Comparison of ENCODE assay signal across 26 cellular contexts in the genomic region with DNA sequence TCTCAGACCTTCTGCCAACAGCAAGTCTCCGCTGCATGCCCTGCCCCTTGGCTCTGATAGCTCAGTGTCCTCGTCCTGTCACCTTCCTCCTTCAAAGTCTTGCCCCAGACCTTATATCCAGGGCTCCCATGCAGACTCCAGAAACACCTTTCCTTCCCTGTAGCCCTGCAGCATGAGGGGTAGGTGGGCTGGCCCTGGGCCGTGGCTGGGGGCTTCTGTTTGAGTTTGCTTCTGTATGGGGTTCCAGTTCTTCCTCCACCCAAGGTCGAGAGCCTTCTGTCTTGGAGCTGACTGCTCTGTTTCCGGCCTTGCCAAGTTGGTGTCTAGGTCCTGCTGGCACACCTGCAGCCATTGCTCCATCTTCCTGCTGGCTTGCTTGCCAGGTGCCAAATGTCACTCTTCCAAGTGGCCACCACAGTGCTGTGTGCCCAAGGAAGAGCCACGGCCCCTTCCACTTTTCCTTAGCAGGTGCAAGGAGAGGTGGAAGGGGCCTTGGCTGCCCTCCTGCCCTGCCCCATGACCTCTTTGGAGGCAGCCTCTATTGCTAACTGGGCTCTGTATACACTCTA.
"Had no signal": no experiment of that assay in that cellular context is flagged by ENCODE, and none has a peak within 500 bp of the region (broad histone marks: within the 10 kb centered on the region; RNA-seq: fewer than 3 reads in every experiment).

No MANE protein-coding gene starts in this region.

- H3K36me3 ChIP-seq: colonic mucosa, gastrocnemius medialis, heart right ventricle, ovary, thoracic aorta, tibial nerve, upper lobe of left lung had no signal

- DNase-seq: colonic mucosa; effector CD8-positive, alpha-beta T cell; endodermal cell; foreskin fibroblast; gastrocnemius medialis; heart right ventricle; hippocampal formation; mesenchymal stem cell; mucosa of descending colon; naive B cell; occipital lobe; stimulated activated CD4-positive, alpha-beta T cell treated with anti-CD3 and anti-CD28 coated beads, Interleukin-15, amount 100 ng/mL, for 24 hours; stimulated activated CD4-positive, alpha-beta T cell treated with anti-CD3 and anti-CD28 coated beads, Interleukin-2, amount 100 ng/mL, for 48 hours; stimulated activated naive B cell treated with anti-CD40 and anti-IgM and Interleukin-4, amounts not matched to agents 10 μg/mL and 1 μg/mL and 100 μg/mL, for 72 hours; upper lobe of left lung had no signal

- H3K4me3 Mint-ChIP-seq: dendritic cell treated with granulocyte-macrophage colony-stimulating factor and Interleukin-4, amounts not matched to agents 40 ng/mL and 50 ng/mL, for 4 days; endodermal cell; mesothelial cell of epicardium; nephron; stimulated activated naive B cell treated with anti-CD40 and anti-IgM and Interleukin-4, amounts not matched to agents 10 μg/mL and 1 μg/mL and 100 μg/mL, for 72 hours; stimulated activated naive CD8-positive, alpha-beta T cell treated with anti-CD3 and anti-CD28 coated beads, Interleukin-15, Interleukin-2, amounts not matched to agents 100 ng/mL and 50 ng/mL, for 24 hours had no signal

- H3K36me3 Mint-ChIP-seq: mesothelial cell of epicardium; naive B cell; stimulated activated naive B cell treated with anti-CD40 and anti-IgM and Interleukin-4, amounts not matched to agents 10 μg/mL and 1 μg/mL and 100 μg/mL, for 72 hours had no signal

- H3K4me1 ChIP-seq: colonic mucosa, gastrocnemius medialis, tibial nerve, upper lobe of left lung had no signal

- H3K4me3 ChIP-seq: colonic mucosa, gastrocnemius medialis, heart right ventricle, mucosa of descending colon, ovary, thoracic aorta, tibial nerve, upper lobe of left lung had no signal

- H3K9me3 Mint-ChIP-seq: dendritic cell treated with granulocyte-macrophage colony-stimulating factor and Interleukin-4, amounts not matched to agents 40 ng/mL and 50 ng/mL, for 4 days; endodermal cell; mesothelial cell of epicardium; naive B cell; nephron; stimulated activated naive B cell treated with anti-CD40 and anti-IgM and Interleukin-4, amounts not matched to agents 10 μg/mL and 1 μg/mL and 100 μg/mL, for 72 hours; stimulated activated naive CD8-positive, alpha-beta T cell treated with anti-CD3 and anti-CD28 coated beads, Interleukin-15, Interleukin-2, amounts not matched to agents 100 ng/mL and 50 ng/mL, for 24 hours had no signal

- H3K4me1 Mint-ChIP-seq: endodermal cell; mesothelial cell of epicardium; naive B cell; stimulated activated naive B cell treated with anti-CD40 and anti-IgM and Interleukin-4, amounts not matched to agents 10 μg/mL and 1 μg/mL and 100 μg/mL, for 72 hours had no signal

- ATAC-seq: esophagus mucosa; gastrocnemius medialis; heart right ventricle; mucosa of descending colon; sciatic nerve; stimulated activated naive B cell treated with anti-CD40 and anti-IgM and Interleukin-4, amounts not matched to agents 10 μg/mL and 1 μg/mL and 100 μg/mL, for 72 hours had no signal

- H3K9me3 ChIP-seq: colonic mucosa, gastrocnemius medialis, heart right ventricle, mucosa of descending colon, ovary, thoracic aorta, tibial nerve, upper lobe of left lung had no signal

- H3K27ac Mint-ChIP-seq: dendritic cell treated with granulocyte-macrophage colony-stimulating factor and Interleukin-4, amounts not matched to agents 40 ng/mL and 50 ng/mL, for 4 days; endodermal cell; mesothelial cell of epicardium; naive B cell; nephron; progenitor cell of endocrine pancreas; stimulated activated naive B cell treated with anti-CD40 and anti-IgM and Interleukin-4, amounts not matched to agents 10 μg/mL and 1 μg/mL and 100 μg/mL, for 72 hours; stimulated activated naive CD8-positive, alpha-beta T cell treated with anti-CD3 and anti-CD28 coated beads, Interleukin-15, Interleukin-2, amounts not matched to agents 100 ng/mL and 50 ng/mL, for 24 hours had no signal

- H3K27me3 ChIP-seq: colonic mucosa, gastrocnemius medialis, ovary, tibial nerve, upper lobe of left lung had no signal

- H3K27ac ChIP-seq: colonic mucosa, epithelial cell of prostate, gastrocnemius medialis, heart right ventricle, ovary, thoracic aorta, tibial nerve, upper lobe of left lung had no signal
